Comparison of ENCODE assay signal across 10 cellular contexts in genomic region chr12:57515934-57516541, GRCh38. TPM values are rescaled to one million over a fixed set of nuclear protein-coding genes. Genes with fewer than 3 reads are reported as not detected.
DNase-seq lines count a peak whose midpoint lies in the region; ATAC-seq and TF ChIP-seq lines count a peak whose summit lies in the region.
"Had no signal": no experiment of that assay in that cellular context is flagged by ENCODE, and none has a peak within 500 bp of the region (broad histone marks: within the 10 kb centered on the region; RNA-seq: fewer than 3 reads in every experiment).

No MANE protein-coding gene starts in this region.

- peaks cover 0 to 1% (median 0%) of the 10 kb centered on the region in 3 donors for H3K27me3 Mint-ChIP-seq in CD14-positive monocyte (ENCODE audit: low read depth in 3 of 3)
- no peaks in the 10 kb centered on the region for H3K27me3 Mint-ChIP-seq in activated naive CD8-positive, alpha-beta T cell treated with anti-CD3 and anti-CD28 coated beads, Interleukin-2, amount 50 U/mL, for 24 hours
- H3K27me3 Mint-ChIP-seq in naive thymus-derived CD8-positive, alpha-beta T cell = no peaks in the 10 kb centered on the region

- POLR2A ChIA-PET in naive thymus-derived CD8-positive, alpha-beta T cell (lab: Charles Lee) = interaction anchor here (0.8 to 8.6 kb wide), 6 partner anchors 8 to 117 kb away, joined by 3 to 135 read pairs (median 3); partner anchors contain the start of genes ARHGAP9, B4GALNT1 and GLI1

- no peaks in the 10 kb centered on the region for H3K9me3 Mint-ChIP-seq in CD14-positive monocyte
- no peaks in the 10 kb centered on the region for H3K9me3 Mint-ChIP-seq in activated naive CD8-positive, alpha-beta T cell treated with anti-CD3 and anti-CD28 coated beads, Interleukin-2, amount 50 U/mL, for 24 hours
- no peaks in the 10 kb centered on the region for H3K9me3 Mint-ChIP-seq in naive thymus-derived CD8-positive, alpha-beta T cell

- H3K27ac Mint-ChIP-seq in CD14-positive monocyte = peak overlapping the region in 5 of 7 donors; percentile 1 to 77 (median 54)
- H3K27ac Mint-ChIP-seq in activated naive CD8-positive, alpha-beta T cell treated with anti-CD3 and anti-CD28 coated beads, Interleukin-2, amount 50 U/mL, for 24 hours = peak overlapping the region; percentile 65
- H3K27ac Mint-ChIP-seq in naive thymus-derived CD8-positive, alpha-beta T cell = peak overlapping the region in 9 of 10 donors; percentile 38 to 100 (median 59)

- ATAC-seq in GM18505 (IDR thresholded peaks at IDR 0.05; ENCODE audit: unreplicated experiment) (no peak), HG03159 (IDR thresholded peaks at IDR 0.05; ENCODE audit: unreplicated experiment) (no peak), GM18517 (IDR thresholded peaks at IDR 0.05; ENCODE audit: unreplicated experiment) (no peak)
- no peak for ATAC-seq in activated naive CD8-positive, alpha-beta T cell treated with anti-CD3 and anti-CD28 coated beads, Interleukin-2, amount 50 U/mL, for 24 hours
- no peak for ATAC-seq in naive thymus-derived CD8-positive, alpha-beta T cell

- intact Hi-C loops in CD14-positive monocyte (cut with micrococcal nuclease) = no loop called here

- DNase-seq in CD14-positive monocyte (ENCODE audit: low spot score) (no peak), NCI-H2029 (lab: John Stamatoyannopoulos, UW) (no peak)
- no peak for DNase-seq in activated naive CD8-positive, alpha-beta T cell treated with anti-CD3 and anti-CD28 coated beads, Interleukin-2, amount 50 U/mL, for 24 hours
- DNase-seq in naive thymus-derived CD8-positive, alpha-beta T cell = no peak
- DNase-seq: caudate nucleus, erythroblast, midbrain had no signal

- H3K4me1 Mint-ChIP-seq in CD14-positive monocyte = peaks cover 22% of the 10 kb centered on the region
- H3K4me1 Mint-ChIP-seq in activated naive CD8-positive, alpha-beta T cell treated with anti-CD3 and anti-CD28 coated beads, Interleukin-2, amount 50 U/mL, for 24 hours = peaks cover 29% of the 10 kb centered on the region
- peaks cover 22 to 44% (median 31%) of the 10 kb centered on the region in 4 donors for H3K4me1 Mint-ChIP-seq in naive thymus-derived CD8-positive, alpha-beta T cell

- TF ChIP-seq CTCF in CD14-positive monocyte (IDR thresholded peaks at IDR 0.05) = no peak

- TF ChIP-seq POLR2A in GM18505 (IDR thresholded peaks at IDR 0.05; ENCODE audit: borderline replicate concordance, extremely low read depth, insufficient read depth, insufficient read length) = peak; percentile 25

- peaks cover 76 to 78% of the 10 kb centered on the region in 2 donors for H3K36me3 Mint-ChIP-seq in CD14-positive monocyte
- peaks cover 86% of the 10 kb centered on the region for H3K36me3 Mint-ChIP-seq in activated naive CD8-positive, alpha-beta T cell treated with anti-CD3 and anti-CD28 coated beads, Interleukin-2, amount 50 U/mL, for 24 hours (ENCODE audit: low read depth)
- peaks cover 4 to 85% (median 28%) of the 10 kb centered on the region in 3 donors for H3K36me3 Mint-ChIP-seq in naive thymus-derived CD8-positive, alpha-beta T cell

- no peak overlapping the region for H3K4me3 Mint-ChIP-seq in CD14-positive monocyte
- H3K4me3 Mint-ChIP-seq in activated naive CD8-positive, alpha-beta T cell treated with anti-CD3 and anti-CD28 coated beads, Interleukin-2, amount 50 U/mL, for 24 hours = no peak overlapping the region
- peak overlapping the region in 1 of 10 donors; percentile 14 for H3K4me3 Mint-ChIP-seq in naive thymus-derived CD8-positive, alpha-beta T cell

RNA-seq across cellular contexts. Expression of gene DDIT3, which starts 4.3 kb away (rescaled TPM):
- polyA plus RNA-seq in CD14-positive monocyte = 1 to 10 TPM; 9.3 to 9.4 TPM
- total RNA-seq in naive thymus-derived CD8-positive, alpha-beta T cell = 10 to 100 TPM; 88.0 to 89.5 TPM
- polyA plus RNA-seq in naive thymus-derived CD8-positive, alpha-beta T cell = 10 to 100 TPM; 13.1 to 18.7 (median 15.5) TPM

RNA-seq across cellular contexts. Expression of gene MBD6, which starts 6.6 kb away (rescaled TPM):
- 1 to 10 TPM; 2.4 to 2.6 TPM for polyA plus RNA-seq in CD14-positive monocyte
- total RNA-seq in naive thymus-derived CD8-positive, alpha-beta T cell = 100 to 1,000 TPM in 1 of 2 experiments, 10 to 100 TPM in 1; 98.5 to 104 TPM
- polyA plus RNA-seq in naive thymus-derived CD8-positive, alpha-beta T cell = 1 to 10 TPM in 2 of 3 donors, under 1 TPM in 1; 0.38 to 2.5 (median 2.1) TPM

RNA-seq across cellular contexts. Expression of gene MARS1, which starts 28.2 kb away (rescaled TPM):
- polyA plus RNA-seq in CD14-positive monocyte = 10 to 100 TPM; 63.5 to 79.8 TPM
- 100 to 1,000 TPM; 368 to 386 TPM for total RNA-seq in naive thymus-derived CD8-positive, alpha-beta T cell
- polyA plus RNA-seq in naive thymus-derived CD8-positive, alpha-beta T cell = 10 to 100 TPM; 81.0 to 93.5 (median 91.9) TPM

RNA-seq across cellular contexts. Expression of gene DCTN2, which starts 31.0 kb away (rescaled TPM):
- 10 to 100 TPM; 72.8 to 82.2 TPM for polyA plus RNA-seq in CD14-positive monocyte
- 10 to 100 TPM; 69.0 to 70.5 TPM for total RNA-seq in naive thymus-derived CD8-positive, alpha-beta T cell
- 10 to 100 TPM; 60.6 to 67.8 (median 67.7) TPM for polyA plus RNA-seq in naive thymus-derived CD8-positive, alpha-beta T cell

RNA-seq across cellular contexts. Expression of gene KIF5A, which starts 33.8 kb away (rescaled TPM):
- polyA plus RNA-seq in CD14-positive monocyte = not detected
- 1 to 10 TPM; 1.5 to 2.3 TPM for total RNA-seq in naive thymus-derived CD8-positive, alpha-beta T cell
- polyA plus RNA-seq in naive thymus-derived CD8-positive, alpha-beta T cell = under 1 TPM in 2 of 3 donors, not detected in 1; 0.17 to 0.20 TPM
